ENCODE assay signal across 6 cellular contexts in genomic region chr15:77115179-77115578, GRCh38.
"Had no signal": no experiment of that assay in that cellular context is flagged by ENCODE, and none has a peak within 500 bp of the region (broad histone marks: within the 10 kb centered on the region; RNA-seq: fewer than 3 reads in every experiment).

No MANE protein-coding gene starts in this region.

- H3K4me3 ChIP-seq: GM23338, HAP-1, K562 had no signal

- ATAC-seq: GM23338, HCT116, K562 had no signal

- H3K4me1 ChIP-seq: HAP-1 had no signal

- H3K4me3 Mint-ChIP-seq: GM23338 had no signal

- DNase-seq: H7, IMR-90 had no signal

- H3K27ac Mint-ChIP-seq: GM23338 had no signal

- H3K36me3 ChIP-seq: HAP-1 had no signal

- H3K9me3 ChIP-seq: HAP-1 had no signal

- H3K9me3 Mint-ChIP-seq: GM23338 had no signal
